ENCODE assay signal across 8 cellular contexts in the genomic region with DNA sequence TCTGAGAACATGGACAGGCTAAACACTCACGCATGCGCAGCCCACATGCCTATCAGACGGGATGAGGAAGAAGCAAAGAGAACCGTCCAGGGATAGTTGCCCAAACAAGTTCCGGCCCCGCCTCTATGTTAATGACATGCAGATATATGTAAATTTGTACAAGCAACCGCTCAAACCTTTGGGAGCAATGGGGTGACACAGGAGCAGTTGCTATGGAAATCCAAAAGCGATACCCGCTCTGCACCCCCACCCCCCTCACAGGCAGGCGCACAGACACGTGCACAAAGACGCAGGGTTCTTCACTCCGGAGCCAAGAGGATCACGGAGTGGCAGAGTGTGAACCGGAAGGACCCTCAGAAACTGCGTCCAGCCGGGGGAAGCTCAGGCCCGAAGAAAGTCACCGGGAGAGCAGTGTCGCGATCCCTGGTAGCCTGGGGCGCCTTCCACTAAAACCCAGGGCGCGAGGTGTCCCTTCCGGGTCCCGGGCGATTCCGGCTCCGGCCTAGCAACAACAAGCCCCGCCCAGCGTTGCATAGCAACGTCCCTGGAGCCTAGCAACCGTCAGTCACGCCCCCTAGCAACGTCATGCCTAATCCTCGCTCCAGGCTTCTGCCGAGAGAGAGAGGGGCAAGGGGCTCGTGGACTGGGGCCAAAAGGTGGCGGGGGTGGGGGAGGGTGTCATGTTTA. TPM values are rescaled to one million over a fixed set of nuclear protein-coding genes. Genes with fewer than 3 reads are reported as not detected.
DNase-seq lines count a peak whose midpoint lies in the region; ATAC-seq and TF ChIP-seq lines count a peak whose summit lies in the region.

No MANE protein-coding gene starts in this region.

- H3K79me2 ChIP-seq in OCI-LY1 (ENCODE audit: insufficient read depth, low read length) = no peaks in the 10 kb centered on the region

- ATAC-seq in GM19324 (IDR thresholded peaks at IDR 0.05; ENCODE audit: low FRiP score, unreplicated experiment) = peak; percentile 75
- peak; percentile 72 for ATAC-seq in HG03521 (IDR thresholded peaks at IDR 0.05; ENCODE audit: unreplicated experiment)

- H3K9me3 ChIP-seq in OCI-LY1 (ENCODE audit: low read length) = no peaks in the 10 kb centered on the region
- no peaks in the 10 kb centered on the region for H3K9me3 ChIP-seq in mononuclear cell (ENCODE audit: low read depth, low read length)

- TF ChIP-seq CTCF in BJ (IDR thresholded peaks at IDR 0.05; ENCODE audit: insufficient read depth, low read depth, low read length) (no peak), OCI-LY1 (IDR thresholded peaks at IDR 0.05; ENCODE audit: low read length) (no peak), epithelial cell of esophagus (IDR thresholded peaks at IDR 0.05; ENCODE audit: insufficient read depth, low read depth, low read length, missing control alignments) (no peak)

- 0 out of 2 replicates have a peak, but pooled peaks cover 5% of the 10 kb centered on the region for H3F3A ChIP-seq in OCI-LY1 (ENCODE audit: insufficient read depth, low read length)

- peak overlapping the region; percentile 81 for H3K4me2 ChIP-seq in OCI-LY1 (ENCODE audit: low read length)

- H3K36me3 ChIP-seq in BJ (ENCODE audit: control insufficient read depth, insufficient read depth, low read length) (peaks cover 10% of the 10 kb centered on the region), OCI-LY1 (ENCODE audit: insufficient read depth, low read length) (no peaks in the 10 kb centered on the region)

- peak overlapping the region; percentile 55 for H3K4me3 ChIP-seq in BJ (ENCODE audit: low read depth, low read length)
- H3K4me3 ChIP-seq in OCI-LY1 (ENCODE audit: low read depth, low read length, poor library complexity, severe bottlenecking) = peak overlapping the region; percentile 73
- peak overlapping the region; percentile 67 for H3K4me3 ChIP-seq in epithelial cell of esophagus (ENCODE audit: low read length)
- peak overlapping the region; percentile 66 for H3K4me3 ChIP-seq in mononuclear cell (ENCODE audit: low read length)

- CTCF ChIA-PET in BJ (lab: Yijun Ruan, JAX) = interaction anchor here (0.7 to 4.6 kb wide), 50 partner anchors 9 to 367 kb away, joined by 3 to 53 read pairs (median 6); partner anchors contain the start of genes COL16A1, PTP4A2, SPOCD1 and TINAGL1

- H2AFZ ChIP-seq in OCI-LY1 (ENCODE audit: low read length) = 0 out of 2 replicates have a peak overlapping the region, but pooled peaks have one; percentile 26

- H4K20me1 ChIP-seq in OCI-LY1 (ENCODE audit: insufficient read depth, low read length) = no peaks in the 10 kb centered on the region

- DNase-seq in BJ (ENCODE audit: low read depth) (peak; percentile 50), activated T-cell treated with anti-CD3 and anti-CD28 coated beads for 1 hour (ENCODE audit: low read depth) (peak; percentile 78), epithelial cell of esophagus (ENCODE audit: low read depth) (peak; percentile 91)
- DNase-seq in stimulated activated CD8-positive, alpha-beta memory T cell treated with anti-CD3 and anti-CD28 coated beads, Interleukin-2, amount 100 ng/mL, for 1 hour (ENCODE audit: low read depth in 2 of 2) = peak; percentile 79 to 82

- peak overlapping the region; percentile 74 for H3K9ac ChIP-seq in OCI-LY1 (ENCODE audit: low read length)

- POLR2A ChIA-PET in BJ (lab: Charles Lee) = interaction anchor here (0.5 to 0.7 kb wide), 4 partner anchors 33 to 564 kb away, joined by 3 to 6 read pairs (median 4); no protein-coding TSS in a partner anchor

- H3K27me3 ChIP-seq in BJ (ENCODE audit: control insufficient read depth, insufficient read depth, low read length) (no peaks in the 10 kb centered on the region), OCI-LY1 (ENCODE audit: insufficient read depth, low read length) (no peaks in the 10 kb centered on the region), mononuclear cell (ENCODE audit: insufficient read depth, low read length) (no peaks in the 10 kb centered on the region)

- peak overlapping the region; percentile 82 for H3K27ac ChIP-seq in OCI-LY1 (ENCODE audit: low read depth, low read length, poor library complexity, severe bottlenecking)

- H3K9me2 ChIP-seq in OCI-LY1 (ENCODE audit: low read depth, low read length) = no peaks in the 10 kb centered on the region

- H3K4me1 ChIP-seq in OCI-LY1 (ENCODE audit: insufficient read depth, low read length, severe bottlenecking) = peaks cover 38% of the 10 kb centered on the region
- H3K4me1 ChIP-seq in mononuclear cell (ENCODE audit: insufficient read depth, low read length) = peaks cover 12% of the 10 kb centered on the region

RNA-seq across cellular contexts. Expression of gene ADGRB2, which starts 24.1 kb away (rescaled TPM):
- 6.4 and 9.2 TPM in 2 replicates for polyA plus RNA-seq in BJ (2011; rRNA removed)
- polyA minus RNA-seq in BJ (2011; rRNA and poly(A)+ RNA removed) = 6.2 and 7.2 TPM in 2 replicates
- 0.73 TPM for total RNA-seq in mononuclear cell

RNA-seq across cellular contexts. Expression of gene SPOCD1, which starts 27.5 kb away (rescaled TPM):
- polyA plus RNA-seq in BJ (2011; rRNA removed) = 92.8 and 169 TPM in 2 replicates
- 67.5 and 88.6 TPM in 2 replicates for polyA minus RNA-seq in BJ (2011; rRNA and poly(A)+ RNA removed)
- 3.4 TPM for total RNA-seq in mononuclear cell

Comparison
In these comparisons a context has a peak if more than half of its experiments do, and no peak if none do; other contexts are left out.
1. Peak in every context shown above with its lines: DNase-seq, ATAC-seq, H3K4me3 ChIP-seq and H3K27ac ChIP-seq.